Comparison of ENCODE assay signal across 1 cellular context in genomic region chr3:184561329-184562145, GRCh38.
A peak's percentile ranks its signal among the peaks of the same experiment; 100 is the strongest.
TF ChIP-seq lines count a peak whose summit lies in the region.

Gene EPHB3, plus strand, starts transcription at chr3:184561785. Its CDS starts 451 bp downstream, at chr3:184562236.

TF ChIP-seq in HEK293, 187 proteins besides CTCF, POLR2A, EP300 and RAD21 (continued from another document):
- no peak for TF ChIP-seq ZNF449 (tag by site-specific recombination; IDR thresholded peaks at IDR 0.05)
- no peak for TF ChIP-seq MYNN (tag by site-specific recombination; IDR thresholded peaks at IDR 0.05; ENCODE audit: borderline replicate concordance)
- no peak for TF ChIP-seq PRDM10 (tag by site-specific recombination; IDR thresholded peaks at IDR 0.05)
- no peak for TF ChIP-seq ZNF426 (tag by site-specific recombination; IDR thresholded peaks at IDR 0.05)
- TF ChIP-seq KLF9 (tag by site-specific recombination; IDR thresholded peaks at IDR 0.05; ENCODE audit: low read depth), result peak; percentile 35
- no peak for TF ChIP-seq PRDM2 (tag by site-specific recombination; IDR thresholded peaks at IDR 0.05; ENCODE audit: borderline replicate concordance)
- TF ChIP-seq ZNF211 (tag by site-specific recombination; IDR thresholded peaks at IDR 0.05; ENCODE audit: low read depth), result no peak
- TF ChIP-seq KLF7 (tag by site-specific recombination; IDR thresholded peaks at IDR 0.05; ENCODE audit: borderline replicate concordance), result no peak
- no peak for TF ChIP-seq REPIN1 (tag by site-specific recombination; IDR thresholded peaks at IDR 0.05; ENCODE audit: low read depth)
- TF ChIP-seq ZNF214 (tag by site-specific recombination; IDR thresholded peaks at IDR 0.05; ENCODE audit: borderline replicate concordance), result no peak
- TF ChIP-seq ZNF354C (tag by site-specific recombination; IDR thresholded peaks at IDR 0.05; ENCODE audit: borderline replicate concordance, low read depth), result no peak
- no peak for TF ChIP-seq ZNF366 (tag by site-specific recombination; conservative IDR thresholded peaks at IDR 0.05)
- 0 out of 2 replicates have a peak, but pooled peaks have one; percentile 13 for TF ChIP-seq ZNF843 (tag by site-specific recombination; IDR thresholded peaks at IDR 0.05)
- no peak for TF ChIP-seq ZNF155 (tag by site-specific recombination; IDR thresholded peaks at IDR 0.05)
- no peak for TF ChIP-seq GLI4 (tag by site-specific recombination; IDR thresholded peaks at IDR 0.05)
- TF ChIP-seq ZNF112 (tag by site-specific recombination; IDR thresholded peaks at IDR 0.05), result no peak
- no peak; the same call in 1 of the 2 replicates for TF ChIP-seq ZNF664 (tag by site-specific recombination; IDR thresholded peaks at IDR 0.05)
- no peak for TF ChIP-seq ZFP69B (tag by site-specific recombination; IDR thresholded peaks at IDR 0.05)
- TF ChIP-seq ZNF423 (tag by site-specific recombination; IDR thresholded peaks at IDR 0.05), result no peak
- TF ChIP-seq ZBTB17 (tag by site-specific recombination; IDR thresholded peaks at IDR 0.05), result 0 out of 2 replicates have a peak, but pooled peaks have one; percentile 48
- no peak for TF ChIP-seq ZNF416 (tag by site-specific recombination; IDR thresholded peaks at IDR 0.05)
- TF ChIP-seq ZNF600 (tag by site-specific recombination; IDR thresholded peaks at IDR 0.05), result peak; percentile 27; the same call in 1 of the 2 replicates
- no peak for TF ChIP-seq ZNF548 (tag by site-specific recombination; IDR thresholded peaks at IDR 0.05)
- no peak for TF ChIP-seq ZNF174 (tag by site-specific recombination; IDR thresholded peaks at IDR 0.05)
- TF ChIP-seq ZNF555 (tag by site-specific recombination; conservative IDR thresholded peaks at IDR 0.05), result no peak
- TF ChIP-seq ZNF549 (tag by site-specific recombination; IDR thresholded peaks at IDR 0.05), result no peak
- no peak for TF ChIP-seq ZSCAN23 (tag by site-specific recombination; IDR thresholded peaks at IDR 0.05)
- no peak for TF ChIP-seq ZNF391 (tag by site-specific recombination; IDR thresholded peaks at IDR 0.05; ENCODE audit: borderline replicate concordance, low read depth)
- no peak for TF ChIP-seq ZNF37A (tag by site-specific recombination; IDR thresholded peaks at IDR 0.05)
- no peak for TF ChIP-seq ZNF571 (tag by site-specific recombination; IDR thresholded peaks at IDR 0.05)
- TF ChIP-seq ZBTB21 (tag by site-specific recombination; IDR thresholded peaks at IDR 0.05), result no peak
- peak; percentile 97 for TF ChIP-seq ZNF121 (tag by site-specific recombination; IDR thresholded peaks at IDR 0.05)
- no peak for TF ChIP-seq ZNF292 (tag by site-specific recombination; IDR thresholded peaks at IDR 0.05; ENCODE audit: borderline replicate concordance, low read depth)
